10 cellular contexts compared by ENCODE assay signal in the genomic region with DNA sequence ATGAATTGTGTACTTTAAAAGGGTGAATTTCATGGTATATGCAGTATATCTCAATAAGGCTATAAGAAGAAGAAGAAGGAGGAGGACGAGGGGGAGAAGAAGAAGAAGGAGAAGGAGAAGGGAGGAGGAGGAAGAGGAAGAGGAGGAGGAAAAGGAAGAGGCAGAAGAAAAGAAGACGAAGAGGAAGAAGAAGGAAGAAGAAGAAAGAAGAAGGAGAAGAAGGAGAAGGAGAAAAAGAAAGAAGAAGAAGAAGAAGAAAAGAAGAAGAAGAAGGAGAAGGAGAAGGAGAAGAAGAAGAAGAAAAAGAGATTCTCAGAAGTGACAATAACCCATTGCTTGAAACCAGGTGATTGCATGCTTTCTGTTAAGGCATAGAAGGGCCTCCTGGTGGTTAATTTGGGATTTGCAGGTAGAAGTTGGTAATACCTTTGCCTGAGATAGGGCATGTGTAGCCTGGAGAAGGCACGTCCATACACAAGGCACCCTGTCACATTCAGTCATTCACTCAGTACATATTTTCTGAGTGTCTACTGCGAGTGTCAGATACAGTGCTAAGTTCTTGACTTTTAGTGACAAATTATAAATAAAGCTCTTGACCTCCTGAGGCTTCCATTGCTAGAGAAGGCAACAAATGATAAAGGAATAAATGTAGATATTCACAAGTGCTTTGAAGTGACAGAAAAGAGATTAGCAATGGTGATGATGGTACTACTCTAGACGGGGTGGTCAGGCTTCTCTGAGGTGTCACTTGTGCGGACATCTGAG.
DNase-seq lines count a peak whose midpoint lies in the region; ATAC-seq and TF ChIP-seq lines count a peak whose summit lies in the region.
"Had no signal": no experiment of that assay in that cellular context is flagged by ENCODE, and none has a peak within 500 bp of the region (broad histone marks: within the 10 kb centered on the region; RNA-seq: fewer than 3 reads in every experiment).

No MANE protein-coding gene starts in this region.

- H3K27me3 ChIP-seq in kidney epithelial cell (ENCODE audit: control insufficient read depth, insufficient read depth, low read length) = no peaks in the 10 kb centered on the region

- H3K4me3 Mint-ChIP-seq in activated CD4-positive, alpha-beta memory T cell treated with anti-CD3 and anti-CD28 coated beads for 36 hours = no peak overlapping the region
- H3K4me3 Mint-ChIP-seq: IgD-negative memory B cell; stimulated activated naive CD8-positive, alpha-beta T cell treated with anti-CD3 and anti-CD28 coated beads, Interleukin-15, Interleukin-2, amounts not matched to agents 100 ng/mL and 50 ng/mL, for 24 hours had no signal

- no peak overlapping the region for H3K27ac Mint-ChIP-seq in activated CD4-positive, alpha-beta memory T cell treated with anti-CD3 and anti-CD28 coated beads for 36 hours
- H3K27ac Mint-ChIP-seq: IgD-negative memory B cell; stimulated activated naive CD8-positive, alpha-beta T cell treated with anti-CD3 and anti-CD28 coated beads, Interleukin-15, Interleukin-2, amounts not matched to agents 100 ng/mL and 50 ng/mL, for 24 hours had no signal

- H3K36me3 Mint-ChIP-seq in activated CD4-positive, alpha-beta memory T cell treated with anti-CD3 and anti-CD28 coated beads for 36 hours = no peaks in the 10 kb centered on the region
- H3K36me3 Mint-ChIP-seq: IgD-negative memory B cell had no signal

- intact Hi-C loops in activated CD4-positive, alpha-beta memory T cell treated with anti-CD3 and anti-CD28 coated beads for 36 hours (cut with micrococcal nuclease) = loop anchor here (2.0 kb wide), 1 partner anchor 232 kb away; a partner anchor contains a TSS

- H3K36me3 ChIP-seq in kidney epithelial cell (ENCODE audit: control insufficient read depth, insufficient read depth, low read length) = no peaks in the 10 kb centered on the region

- CTCF ChIA-PET in activated CD4-positive, alpha-beta memory T cell treated with anti-CD3 and anti-CD28 coated beads for 36 hours (lab: Charles Lee) = no interaction called here

- DNase-seq in CMK (ENCODE audit: low read depth) (peak; percentile 22), SK-N-DZ (ENCODE audit: low spot score) (peak; percentile 15), kidney epithelial cell (ENCODE audit: low read depth) (no peak), nucleus accumbens (lab: John Stamatoyannopoulos, UW) (no peak)
- no peak for DNase-seq in activated CD4-positive, alpha-beta memory T cell treated with anti-CD3 and anti-CD28 coated beads for 36 hours

- ATAC-seq in GM19023 (IDR thresholded peaks at IDR 0.05; ENCODE audit: unreplicated experiment) (peak; percentile 78), HG03442 (IDR thresholded peaks at IDR 0.05; ENCODE audit: unreplicated experiment) (peak; percentile 85), HG03457 (IDR thresholded peaks at IDR 0.05; ENCODE audit: unreplicated experiment) (no peak)

- no peaks in the 10 kb centered on the region for H3K27me3 Mint-ChIP-seq in activated CD4-positive, alpha-beta memory T cell treated with anti-CD3 and anti-CD28 coated beads for 36 hours
- H3K27me3 Mint-ChIP-seq: IgD-negative memory B cell; stimulated activated naive CD8-positive, alpha-beta T cell treated with anti-CD3 and anti-CD28 coated beads, Interleukin-15, Interleukin-2, amounts not matched to agents 100 ng/mL and 50 ng/mL, for 24 hours had no signal

- no peak overlapping the region for H3K4me3 ChIP-seq in kidney epithelial cell (ENCODE audit: low read depth, low read length)

- POLR2A ChIA-PET in activated CD4-positive, alpha-beta memory T cell treated with anti-CD3 and anti-CD28 coated beads for 36 hours (lab: Charles Lee) = no interaction called here

- peaks cover 3% of the 10 kb centered on the region for H3K9me3 Mint-ChIP-seq in activated CD4-positive, alpha-beta memory T cell treated with anti-CD3 and anti-CD28 coated beads for 36 hours
- H3K9me3 Mint-ChIP-seq: stimulated activated naive CD8-positive, alpha-beta T cell treated with anti-CD3 and anti-CD28 coated beads, Interleukin-15, Interleukin-2, amounts not matched to agents 100 ng/mL and 50 ng/mL, for 24 hours had no signal

- peak; percentile 35 for TF ChIP-seq CTCF in kidney epithelial cell (IDR thresholded peaks at IDR 0.05; ENCODE audit: insufficient read depth, low read length, poor library complexity, severe bottlenecking)

- no peaks in the 10 kb centered on the region for H3K4me1 Mint-ChIP-seq in activated CD4-positive, alpha-beta memory T cell treated with anti-CD3 and anti-CD28 coated beads for 36 hours (ENCODE audit: low read depth)
- H3K4me1 Mint-ChIP-seq: IgD-negative memory B cell had no signal

Comparison
In these comparisons a context has a peak if more than half of its experiments do, and no peak if none do; other contexts are left out.
1. DNase-seq: peak in CMK (single experiment) and SK-N-DZ (single experiment); none in kidney epithelial cell (single experiment), activated CD4-positive, alpha-beta memory T cell treated with anti-CD3 and anti-CD28 coated beads for 36 hours (single experiment) and nucleus accumbens (0 of 56).